In the genomic region with DNA sequence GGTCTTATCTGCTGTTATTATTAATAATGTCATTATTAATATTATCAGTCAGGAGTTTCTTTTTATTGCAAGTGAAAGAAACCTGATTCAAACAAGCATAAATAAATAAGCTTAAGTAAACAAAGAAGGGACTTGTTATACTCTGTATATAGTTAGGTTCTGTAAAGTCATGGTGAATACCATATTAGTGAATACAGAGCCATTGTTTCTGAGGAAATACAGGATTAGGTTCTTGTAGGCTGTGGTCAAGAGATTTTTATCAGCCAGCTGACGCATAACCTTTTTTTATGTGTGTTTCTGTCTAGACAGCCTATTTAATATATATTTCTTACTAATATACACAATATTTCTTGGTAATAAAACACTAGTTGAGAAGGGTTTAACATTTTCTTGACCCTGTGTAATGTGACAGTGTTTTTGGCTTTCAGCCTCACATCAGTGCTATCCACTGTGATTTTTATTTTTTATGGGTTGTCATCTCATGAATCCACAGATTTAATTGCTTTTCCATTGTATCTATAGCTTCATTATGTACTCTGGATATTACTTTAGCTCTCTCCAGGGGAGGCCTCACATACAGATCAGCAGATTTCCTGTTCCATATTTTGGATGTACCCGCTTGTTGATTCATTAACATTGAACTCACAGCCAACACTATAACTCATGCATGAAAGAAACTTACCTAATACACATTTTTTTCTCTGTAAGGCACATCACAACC, we compare ENCODE assay signal across 9 cellular contexts. TPM values are rescaled to one million over a fixed set of nuclear protein-coding genes. Genes with fewer than 3 reads are reported as not detected.
DNase-seq lines count a peak whose midpoint lies in the region; ATAC-seq and TF ChIP-seq lines count a peak whose summit lies in the region.
"Had no signal": no experiment of that assay in that cellular context is flagged by ENCODE, and none has a peak within 500 bp of the region (broad histone marks: within the 10 kb centered on the region; RNA-seq: fewer than 3 reads in every experiment).

No MANE protein-coding gene starts in this region.

- DNase-seq in EH (ENCODE audit: low read depth), result peak; percentile 93
- DNase-seq in SJCRH30, result peak; percentile 60 to 90
- DNase-seq in fibroblast of gingiva (ENCODE audit: low read depth), result peak; percentile 26
- DNase-seq in retinal pigment epithelial cell (ENCODE audit: low read depth), result peak; percentile 97
- no peak for DNase-seq in DMS153 treated with DMSO at 0.1 percent for 48 hours (lab: John Stamatoyannopoulos, UW; ENCODE audit: unreplicated experiment)
- DNase-seq in HAP-1 (ENCODE audit: low spot score in 2 of 2), result no peak
- no peak for DNase-seq in C1 segment of cervical spinal cord (lab: John Stamatoyannopoulos, UW)
- DNase-seq: NCI-H774 had no signal

- H3K4me3 ChIP-seq in SJCRH30, result peak overlapping the region; percentile 13
- H3K4me3 ChIP-seq in retinal pigment epithelial cell (ENCODE audit: low read length), result no peak overlapping the region
- no peak overlapping the region for H3K4me3 ChIP-seq in HAP-1

- in situ Hi-C loops in HAP-1 (cut with MboI; ENCODE audit: low sequenced_read_pairs), result no loop called here

- H3K27ac ChIP-seq in SJCRH30, result peak overlapping the region; percentile 92

- no peak for ATAC-seq in GM21381 (IDR thresholded peaks at IDR 0.05; ENCODE audit: unreplicated experiment)

- H3K27me3 ChIP-seq in SJCRH30 (no peaks in the 10 kb centered on the region), HAP-1 (ENCODE audit: low read depth) (no peaks in the 10 kb centered on the region)

- H3K36me3 ChIP-seq in SJCRH30 (no peaks in the 10 kb centered on the region; the same call in 1 of the 2 replicates), HAP-1 (replicated peaks) (no peaks in the 10 kb centered on the region)

- no peak for TF ChIP-seq CTCF in retinal pigment epithelial cell (conservative IDR thresholded peaks at IDR 0.05; ENCODE audit: low read depth, low read length)

- H3K9me3 ChIP-seq in SJCRH30 (replicated peaks) (no peaks in the 10 kb centered on the region), HAP-1 (no peaks in the 10 kb centered on the region)

- H3K4me1 ChIP-seq in SJCRH30, result peaks cover 28% of the 10 kb centered on the region
- peaks cover 27% of the 10 kb centered on the region for H3K4me1 ChIP-seq in HAP-1

RNA-seq across cellular contexts. Expression of gene HERC3, which starts 8.0 kb away (rescaled TPM):
- 29.7 and 31.8 TPM in 2 replicates for total RNA-seq in SJCRH30 (2014; rRNA removed; shearing (Covaris generic))

Comparison
In these comparisons a context has a peak if more than half of its experiments do, and no peak if none do; other contexts are left out.
1. DNase-seq: peak in EH (single experiment), SJCRH30 (2 of 2), fibroblast of gingiva (single experiment) and retinal pigment epithelial cell (single experiment); none in DMS153 treated with DMSO at 0.1 percent for 48 hours (single experiment), HAP-1 (0 of 2) and C1 segment of cervical spinal cord (0 of 14).